ENCODE assay signal across 8 cellular contexts in genomic region chr10:118729641-118730258, GRCh38. TPM values are rescaled to one million over a fixed set of nuclear protein-coding genes. Genes with fewer than 3 reads are reported as not detected.
DNase-seq lines count a peak whose midpoint lies in the region; ATAC-seq, FAIRE-seq and TF ChIP-seq lines count a peak whose summit lies in the region.

No MANE protein-coding gene starts in this region.

- no peak overlapping the region for H3K4me3 Mint-ChIP-seq in Calu3 (ENCODE audit: low read depth, unreplicated experiment)

- no peaks in the 10 kb centered on the region for H3K9me3 Mint-ChIP-seq in Calu3 (ENCODE audit: low read depth, unreplicated experiment)

- 38 to 46% (median 40%) methylated on average over 2 of the region's 2 CpGs for WGBS in small intestine, 3 donors

- H3K27ac Mint-ChIP-seq in Calu3 (ENCODE audit: unreplicated experiment): peak overlapping the region; percentile 50

- no peak overlapping the region for H3K4me3 ChIP-seq in small intestine (ENCODE audit: low read depth in 1 of 2, low read length in 2 of 2)

- peaks cover 10 to 20% of the 10 kb centered on the region in 2 donors for H3K4me1 ChIP-seq in small intestine (ENCODE audit: control insufficient read depth in 2 of 2, insufficient read depth in 1 of 2, low read depth in 1 of 2, low read length in 1 of 2)

- ATAC-seq in GM21367 (IDR thresholded peaks at IDR 0.05; ENCODE audit: unreplicated experiment) (peak; percentile 89), HG03558 (IDR thresholded peaks at IDR 0.05; ENCODE audit: extremely low read depth, unreplicated experiment) (peak; percentile 53)

- no peak for FAIRE-seq in small intestine (lab: Jason Lieb, UNC)

- peaks cover 4% of the 10 kb centered on the region for H3K36me3 Mint-ChIP-seq in Calu3 (ENCODE audit: insufficient read depth, unreplicated experiment)

- TF ChIP-seq CTCF in Calu3 (IDR thresholded peaks at IDR 0.05; ENCODE audit: unreplicated experiment): no peak

- H3K9me3 ChIP-seq in small intestine (ENCODE audit: control insufficient read depth, low read depth): no peaks in the 10 kb centered on the region

- no TSS peak for BruUV-seq in Calu3 (replicated peaks; lab: Mats Ljungman, UMichigan)

- CTCF ChIA-PET in Calu3 (lab: Charles Lee): no interaction called here

- peaks cover 52% of the 10 kb centered on the region for H3K4me1 Mint-ChIP-seq in Calu3 (ENCODE audit: low read depth, unreplicated experiment)

- H3K27me3 ChIP-seq in small intestine (ENCODE audit: control insufficient read depth in 2 of 2, insufficient read depth in 2 of 2, low read length in 2 of 2): no peaks in the 10 kb centered on the region

- DNase-seq in Calu3 (no peak), dermis blood vessel endothelial cell (peak; percentile 83), small intestine (peak; percentile 43), NCI-H748 (lab: John Stamatoyannopoulos, UW; ENCODE audit: unreplicated experiment) (no peak), NCI-H1417 treated with DMSO at 0.1 percent for 48 hours (lab: John Stamatoyannopoulos, UW) (no peak), D341Med (ENCODE audit: low spot score) (no peak)

- intact Hi-C loops in Calu3 (cut with micrococcal nuclease; ENCODE audit: unreplicated experiment): loop anchor here (5.0 kb wide), 1 partner anchor 123 kb away; no protein-coding TSS in a partner anchor

- peaks cover 0 to 3% of the 10 kb centered on the region in 2 donors for H3K36me3 ChIP-seq in small intestine (ENCODE audit: control insufficient read depth in 2 of 2, insufficient read depth in 2 of 2, low read length in 2 of 2)

- peak overlapping the region; percentile 32 to 85 for H3K27ac ChIP-seq in small intestine (ENCODE audit: low read depth in 1 of 2, low read length in 1 of 2)

- H3K27me3 Mint-ChIP-seq in Calu3 (ENCODE audit: unreplicated experiment): no peaks in the 10 kb centered on the region

RNA-seq across cellular contexts. Expression of gene CACUL1, which starts 25.0 kb away (rescaled TPM):
- total RNA-seq in Calu3 (2022): 38.3 and 44.6 TPM in 2 replicates
- total RNA-seq in dermis blood vessel endothelial cell: 33.4 and 39.0 TPM in 2 replicates
- polyA plus RNA-seq in small intestine: 1 to 10 TPM; 3.5 to 7.7 (median 5.8) TPM

Comparison
In these comparisons a context has a peak if more than half of its experiments do, and no peak if none do; other contexts are left out.
1. DNase-seq: peak in dermis blood vessel endothelial cell (single experiment) and small intestine (single experiment); none in Calu3 (single experiment), NCI-H748 (single experiment), NCI-H1417 treated with DMSO at 0.1 percent for 48 hours (single experiment) and D341Med (single experiment).